ENCODE assay signal across 24 cellular contexts in the genomic region with DNA sequence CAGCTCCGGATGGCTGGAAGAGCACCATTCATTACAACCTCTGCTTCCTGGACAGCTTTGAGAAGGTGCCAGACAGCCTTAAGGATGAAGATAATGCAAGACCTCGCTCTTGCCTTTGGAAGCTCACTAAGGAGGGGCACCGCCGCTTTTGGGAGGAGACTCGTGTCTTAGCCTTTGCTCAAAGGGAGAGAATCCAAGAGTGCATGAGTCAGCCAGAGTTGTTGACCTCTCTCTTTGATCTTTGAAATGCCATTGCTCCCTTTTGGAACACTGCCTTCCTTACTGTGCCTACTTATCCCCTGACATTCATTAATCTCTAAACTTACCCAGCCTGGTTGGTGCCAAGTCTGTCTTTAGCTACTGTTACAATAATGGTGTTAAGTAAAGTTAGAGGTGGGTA. TPM values are rescaled to one million over a fixed set of nuclear protein-coding genes. Genes with fewer than 3 reads are reported as not detected.
"Had no signal": no experiment of that assay in that cellular context is flagged by ENCODE, and none has a peak within 500 bp of the region (broad histone marks: within the 10 kb centered on the region; RNA-seq: fewer than 3 reads in every experiment).

No MANE protein-coding gene starts in this region.

- H3K36me3 ChIP-seq: gastrocnemius medialis, heart left ventricle, neutrophil, suprapubic skin had no signal

- DNase-seq: activated CD4-positive, alpha-beta memory T cell treated with anti-CD3 and anti-CD28 coated beads for 36 hours; activated CD8-positive, alpha-beta memory T cell treated with anti-CD3 and anti-CD28 coated beads, Interleukin-2, amount 10 ng/mL, durations not matched to agents 7 days and 5 days; activated naive CD4-positive, alpha-beta T cell treated with anti-CD3 and anti-CD28 coated beads for 36 hours; activated T-cell treated with anti-CD3 and anti-CD28 coated beads, Interleukin-2, amount 50 U/mL, for 1 hour; dermis blood vessel endothelial cell; effector memory CD8-positive, alpha-beta T cell; gastrocnemius medialis; heart left ventricle; left colon; natural killer cell; right cardiac atrium; stimulated activated naive CD8-positive, alpha-beta T cell treated with anti-CD3 and anti-CD28 coated beads, Interleukin-15, Interleukin-2, amounts not matched to agents 100 U/mL and 50 U/mL, for 24 hours; T-cell; T-helper 9 cell; trophoblast cell had no signal

- H3K27me3 ChIP-seq: gastrocnemius medialis, neutrophil, suprapubic skin had no signal

- H3K9me3 ChIP-seq: gastrocnemius medialis, heart left ventricle, neutrophil, suprapubic skin had no signal

- H3K4me3 ChIP-seq: gastrocnemius medialis, heart left ventricle, suprapubic skin had no signal

- H3K27ac ChIP-seq: gastrocnemius medialis, heart left ventricle, neutrophil, suprapubic skin, VCaP had no signal

- H3K4me1 ChIP-seq: gastrocnemius medialis, heart left ventricle, suprapubic skin had no signal

- ATAC-seq: activated CD8-positive, alpha-beta memory T cell treated with anti-CD3 and anti-CD28 coated beads, Interleukin-2, amount 10 ng/mL, durations not matched to agents 7 days and 5 days; effector memory CD8-positive, alpha-beta T cell; gastrocnemius medialis; heart left ventricle; left colon; natural killer cell; right cardiac atrium; stimulated activated naive CD8-positive, alpha-beta T cell treated with anti-CD3 and anti-CD28 coated beads, Interleukin-15, Interleukin-2, amounts not matched to agents 100 U/mL and 50 U/mL, for 24 hours; T-cell had no signal

RNA-seq across cellular contexts. Expression of a gene that starts 1.2 kb away (rescaled TPM):
- total RNA-seq: activated CD4-positive, alpha-beta memory T cell treated with anti-CD3 and anti-CD28 coated beads for 36 hours; activated CD8-positive, alpha-beta memory T cell treated with anti-CD3 and anti-CD28 coated beads, Interleukin-2, amount 10 ng/mL, durations not matched to agents 7 days and 5 days; activated naive CD4-positive, alpha-beta T cell treated with anti-CD3 and anti-CD28 coated beads for 36 hours; activated T-helper 2 cell treated with anti-CD3 and anti-CD28 coated beads, Interferon-gamma antibody, Interleukin-2, Interleukin-4, amounts not matched to agents 10 μg/mL and 5 μg/mL and 100 μg/mL, durations not matched to agents 14 hours and 24 hours and 36 hours; astrocyte; bronchial epithelial cell; cerebellum; dermis blood vessel endothelial cell; fibroblast of lung; gastrocnemius medialis; heart left ventricle; left colon; natural killer cell; posterior vena cava; right cardiac atrium; suprapubic skin; T-cell had no signal
- polyA plus RNA-seq: fibroblast of lung, heart left ventricle, right cardiac atrium had no signal
